Comparison of ENCODE assay signal across 33 cellular contexts in genomic region chr9:97873410-97873809, GRCh38. TPM values are rescaled to one million over a fixed set of nuclear protein-coding genes. Genes with fewer than 3 reads are reported as not detected.
"Had no signal": no experiment of that assay in that cellular context is flagged by ENCODE, and none has a peak within 500 bp of the region (broad histone marks: within the 10 kb centered on the region; RNA-seq: fewer than 3 reads in every experiment).

No MANE protein-coding gene starts in this region.

- H3K27me3 ChIP-seq: ascending aorta, gastroesophageal sphincter, sigmoid colon, thyroid gland, upper lobe of left lung, vagina had no signal

- H3K4me1 Mint-ChIP-seq: activated CD4-positive, alpha-beta memory T cell treated with anti-CD3 and anti-CD28 coated beads, Interleukin-2, amount 10 ng/mL, durations not matched to agents 7 days and 5 days; activated naive CD4-positive, alpha-beta T cell treated with anti-CD3 and anti-CD28 coated beads, Interleukin-2, amount 10 ng/mL, durations not matched to agents 7 days and 5 days; activated naive CD8-positive, alpha-beta T cell treated with anti-CD3 and anti-CD28 coated beads, Interleukin-2, amount 10 ng/mL, durations not matched to agents 7 days and 5 days; brain; naive thymus-derived CD8-positive, alpha-beta T cell; neural crest cell; stimulated activated naive B cell treated with anti-CD40 and anti-IgM and Interleukin-4, amounts not matched to agents 10 μg/mL and 1 μg/mL and 100 μg/mL, for 72 hours had no signal

- H3K27ac Mint-ChIP-seq: activated CD4-positive, alpha-beta memory T cell treated with anti-CD3 and anti-CD28 coated beads, Interleukin-2, amount 10 ng/mL, durations not matched to agents 7 days and 5 days; activated naive CD4-positive, alpha-beta T cell treated with anti-CD3 and anti-CD28 coated beads, Interleukin-2, amount 10 ng/mL, durations not matched to agents 7 days and 5 days; activated naive CD8-positive, alpha-beta T cell treated with anti-CD3 and anti-CD28 coated beads, Interleukin-2, amount 10 ng/mL, durations not matched to agents 7 days and 5 days; activated T-cell treated with anti-CD3 and anti-CD28 coated beads, Interleukin-2, amount 50 U/mL, for 24 hours; naive thymus-derived CD8-positive, alpha-beta T cell; stimulated activated naive B cell treated with anti-CD40 and anti-IgM and Interleukin-4, amounts not matched to agents 10 μg/mL and 1 μg/mL and 100 μg/mL, for 72 hours had no signal

- H3K27ac ChIP-seq: ascending aorta, coronary artery, dorsolateral prefrontal cortex, gastroesophageal sphincter, parathyroid adenoma, psoas muscle, sigmoid colon, stomach, thyroid gland, upper lobe of left lung, vagina, VCaP had no signal

- H3K79me2 ChIP-seq: parathyroid adenoma had no signal

- H3K9me3 ChIP-seq: ascending aorta, gastroesophageal sphincter, sigmoid colon, stomach, thyroid gland, upper lobe of left lung, vagina had no signal

- H3K9ac ChIP-seq: parathyroid adenoma had no signal

- H3K36me3 ChIP-seq: ascending aorta, gastroesophageal sphincter, sigmoid colon, stomach, thyroid gland, upper lobe of left lung, vagina had no signal

- H3K36me3 Mint-ChIP-seq: activated naive CD4-positive, alpha-beta T cell treated with anti-CD3 and anti-CD28 coated beads, Interleukin-2, amount 10 ng/mL, durations not matched to agents 7 days and 5 days; activated naive CD8-positive, alpha-beta T cell treated with anti-CD3 and anti-CD28 coated beads, Interleukin-2, amount 10 ng/mL, durations not matched to agents 7 days and 5 days; brain had no signal

- H3K4me1 ChIP-seq: ascending aorta, parathyroid adenoma, psoas muscle, upper lobe of left lung had no signal

- H3K4me3 ChIP-seq: ascending aorta, coronary artery, dorsolateral prefrontal cortex, gastroesophageal sphincter, psoas muscle, sigmoid colon, stomach, thyroid gland, upper lobe of left lung, vagina had no signal

- H2AFZ ChIP-seq: parathyroid adenoma had no signal

- H3K4me3 Mint-ChIP-seq: activated CD4-positive, alpha-beta memory T cell treated with anti-CD3 and anti-CD28 coated beads, Interleukin-2, amount 10 ng/mL, durations not matched to agents 7 days and 5 days; activated naive CD4-positive, alpha-beta T cell treated with anti-CD3 and anti-CD28 coated beads, Interleukin-2, amount 10 ng/mL, durations not matched to agents 7 days and 5 days; activated naive CD8-positive, alpha-beta T cell treated with anti-CD3 and anti-CD28 coated beads, Interleukin-2, amount 10 ng/mL, durations not matched to agents 7 days and 5 days; activated T-cell treated with anti-CD3 and anti-CD28 coated beads, Interleukin-2, amount 50 U/mL, for 24 hours; naive thymus-derived CD8-positive, alpha-beta T cell; neural crest cell; stimulated activated naive B cell treated with anti-CD40 and anti-IgM and Interleukin-4, amounts not matched to agents 10 μg/mL and 1 μg/mL and 100 μg/mL, for 72 hours had no signal

- H3K9me3 Mint-ChIP-seq: activated CD4-positive, alpha-beta memory T cell treated with anti-CD3 and anti-CD28 coated beads, Interleukin-2, amount 10 ng/mL, durations not matched to agents 7 days and 5 days; activated naive CD4-positive, alpha-beta T cell treated with anti-CD3 and anti-CD28 coated beads, Interleukin-2, amount 10 ng/mL, durations not matched to agents 7 days and 5 days; activated naive CD8-positive, alpha-beta T cell treated with anti-CD3 and anti-CD28 coated beads, Interleukin-2, amount 10 ng/mL, durations not matched to agents 7 days and 5 days; activated T-cell treated with anti-CD3 and anti-CD28 coated beads, Interleukin-2, amount 50 U/mL, for 24 hours had no signal

- DNase-seq: activated CD4-positive, alpha-beta memory T cell treated with anti-CD3 and anti-CD28 coated beads, Interleukin-2, amount 10 ng/mL, durations not matched to agents 7 days and 5 days; activated CD4-positive, alpha-beta T cell treated with anti-CD3 and anti-CD28 coated beads for 48 hours; activated CD8-positive, alpha-beta memory T cell treated with anti-CD3 and anti-CD28 coated beads, Interleukin-2, amount 50 U/mL, for 48 hours; activated gamma-delta T cell; activated naive CD4-positive, alpha-beta T cell treated with anti-CD3 and anti-CD28 coated beads, Interleukin-2, amount 10 ng/mL, durations not matched to agents 7 days and 5 days; activated naive CD8-positive, alpha-beta T cell treated with anti-CD3 and anti-CD28 coated beads, Interleukin-2, amount 10 ng/mL, durations not matched to agents 7 days and 5 days; activated T-cell treated with anti-CD3 and anti-CD28 coated beads, Interleukin-2, amount 50 U/mL, for 24 hours; dorsolateral prefrontal cortex; effector memory CD4-positive, alpha-beta T cell; hippocampal formation; naive thymus-derived CD8-positive, alpha-beta T cell; occipital lobe; psoas muscle; sigmoid colon; small intestine; stimulated activated CD4-positive, alpha-beta T cell treated with anti-CD3 and anti-CD28 coated beads, Interleukin-15, amount 100 ng/mL, for 24 hours; stimulated activated CD4-positive, alpha-beta T cell treated with anti-CD3 and anti-CD28 coated beads, Interleukin-2, amount 100 ng/mL, for 24 hours; stimulated activated naive B cell treated with anti-CD40 and anti-IgM and Interleukin-4, amounts not matched to agents 10 μg/mL and 1 μg/mL and 100 μg/mL, for 72 hours; stomach; T-helper 9 cell; upper lobe of left lung had no signal

RNA-seq across cellular contexts. Expression of gene FOXE1, which starts 20.4 kb away (rescaled TPM):
- total RNA-seq: activated CD4-positive, alpha-beta memory T cell treated with anti-CD3 and anti-CD28 coated beads, Interleukin-2, amount 10 ng/mL, durations not matched to agents 7 days and 5 days; ascending aorta; cardiac septum; cerebellum; dorsolateral prefrontal cortex; fibroblast of lung; naive thymus-derived CD8-positive, alpha-beta T cell; neural crest cell; occipital lobe; psoas muscle; sigmoid colon had no signal
